Comparison of ENCODE assay signal across 2 cellular contexts in the genomic region with DNA sequence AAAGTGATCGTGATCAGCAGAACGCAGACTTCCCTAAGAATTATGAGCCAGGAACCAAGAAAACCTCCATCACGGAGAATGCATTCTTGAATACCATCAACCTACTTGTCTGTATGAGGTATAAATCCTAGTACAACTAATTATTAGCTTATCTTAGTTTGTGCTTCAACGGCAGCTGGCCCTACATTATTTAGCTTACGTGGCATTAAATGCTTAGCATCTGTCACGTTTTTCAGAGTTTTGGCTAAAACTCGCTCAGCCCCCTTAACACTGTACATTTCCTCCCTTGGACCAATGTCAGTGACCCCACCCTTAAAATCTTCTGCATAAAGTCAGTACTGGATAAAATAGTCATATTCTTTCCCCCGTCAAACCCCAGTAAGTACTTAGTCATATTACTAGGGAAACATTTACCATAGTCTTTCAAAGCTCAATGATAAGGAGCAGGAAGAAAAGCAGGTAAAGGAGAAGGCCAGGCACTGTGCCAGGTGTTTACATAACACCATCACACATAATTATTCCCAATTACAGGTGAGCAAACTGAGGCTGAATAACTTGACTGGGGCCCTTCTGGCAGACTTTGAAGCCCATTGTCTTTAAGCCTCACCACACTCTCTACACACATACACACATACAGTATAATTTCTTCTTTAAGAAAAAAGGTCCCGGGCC.
A peak's percentile ranks its signal among the peaks of the same experiment; 100 is the strongest.
TF ChIP-seq lines count a peak whose summit lies in the region.

No MANE protein-coding gene starts in this region.

TF ChIP-seq in A549, 52 proteins besides CTCF, POLR2A, EP300 and RAD21:
- no peak for TF ChIP-seq JUN (IDR thresholded peaks at IDR 0.05)
- TF ChIP-seq SREBF2 (IDR thresholded peaks at IDR 0.05): no peak
- no peak for TF ChIP-seq CBX2 (IDR thresholded peaks at IDR 0.05; ENCODE audit: borderline replicate concordance, low read depth)
- TF ChIP-seq MAFK (IDR thresholded peaks at IDR 0.05; ENCODE audit: partially characterized antibody): peak; percentile 59
TF ChIP-seq in A549: peak in this region for 1.

TF ChIP-seq in GM23338, 12 proteins besides CTCF, POLR2A, EP300 and RAD21:
- TF ChIP-seq NANOG (IDR thresholded peaks at IDR 0.05; ENCODE audit: borderline replicate concordance) (no peak), ZNF114 (CRISPR knock-in tag; IDR thresholded peaks at IDR 0.05) (no peak), ZNF331 (CRISPR knock-in tag; IDR thresholded peaks at IDR 0.05; ENCODE audit: low read depth) (no peak), EZH2 (IDR thresholded peaks at IDR 0.05; ENCODE audit: low read depth, unreplicated experiment) (no peak), POLR2AphosphoS5 (IDR thresholded peaks at IDR 0.05; ENCODE audit: low read depth) (no peak), STAT1 (IDR thresholded peaks at IDR 0.05; ENCODE audit: unreplicated experiment) (no peak)
- TF ChIP-seq, protein P1, sequence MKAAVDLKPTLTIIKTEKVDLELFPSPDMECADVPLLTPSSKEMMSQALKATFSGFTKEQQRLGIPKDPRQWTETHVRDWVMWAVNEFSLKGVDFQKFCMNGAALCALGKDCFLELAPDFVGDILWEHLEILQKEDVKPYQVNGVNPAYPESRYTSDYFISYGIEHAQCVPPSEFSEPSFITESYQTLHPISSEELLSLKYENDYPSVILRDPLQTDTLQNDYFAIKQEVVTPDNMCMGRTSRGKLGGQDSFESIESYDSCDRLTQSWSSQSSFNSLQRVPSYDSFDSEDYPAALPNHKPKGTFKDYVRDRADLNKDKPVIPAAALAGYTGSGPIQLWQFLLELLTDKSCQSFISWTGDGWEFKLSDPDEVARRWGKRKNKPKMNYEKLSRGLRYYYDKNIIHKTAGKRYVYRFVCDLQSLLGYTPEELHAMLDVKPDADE (IDR thresholded peaks at IDR 0.05): no peak
- TF ChIP-seq, protein P2, sequence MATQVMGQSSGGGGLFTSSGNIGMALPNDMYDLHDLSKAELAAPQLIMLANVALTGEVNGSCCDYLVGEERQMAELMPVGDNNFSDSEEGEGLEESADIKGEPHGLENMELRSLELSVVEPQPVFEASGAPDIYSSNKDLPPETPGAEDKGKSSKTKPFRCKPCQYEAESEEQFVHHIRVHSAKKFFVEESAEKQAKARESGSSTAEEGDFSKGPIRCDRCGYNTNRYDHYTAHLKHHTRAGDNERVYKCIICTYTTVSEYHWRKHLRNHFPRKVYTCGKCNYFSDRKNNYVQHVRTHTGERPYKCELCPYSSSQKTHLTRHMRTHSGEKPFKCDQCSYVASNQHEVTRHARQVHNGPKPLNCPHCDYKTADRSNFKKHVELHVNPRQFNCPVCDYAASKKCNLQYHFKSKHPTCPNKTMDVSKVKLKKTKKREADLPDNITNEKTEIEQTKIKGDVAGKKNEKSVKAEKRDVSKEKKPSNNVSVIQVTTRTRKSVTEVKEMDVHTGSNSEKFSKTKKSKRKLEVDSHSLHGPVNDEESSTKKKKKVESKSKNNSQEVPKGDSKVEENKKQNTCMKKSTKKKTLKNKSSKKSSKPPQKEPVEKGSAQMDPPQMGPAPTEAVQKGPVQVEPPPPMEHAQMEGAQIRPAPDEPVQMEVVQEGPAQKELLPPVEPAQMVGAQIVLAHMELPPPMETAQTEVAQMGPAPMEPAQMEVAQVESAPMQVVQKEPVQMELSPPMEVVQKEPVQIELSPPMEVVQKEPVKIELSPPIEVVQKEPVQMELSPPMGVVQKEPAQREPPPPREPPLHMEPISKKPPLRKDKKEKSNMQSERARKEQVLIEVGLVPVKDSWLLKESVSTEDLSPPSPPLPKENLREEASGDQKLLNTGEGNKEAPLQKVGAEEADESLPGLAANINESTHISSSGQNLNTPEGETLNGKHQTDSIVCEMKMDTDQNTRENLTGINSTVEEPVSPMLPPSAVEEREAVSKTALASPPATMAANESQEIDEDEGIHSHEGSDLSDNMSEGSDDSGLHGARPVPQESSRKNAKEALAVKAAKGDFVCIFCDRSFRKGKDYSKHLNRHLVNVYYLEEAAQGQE (IDR thresholded peaks at IDR 0.05; ENCODE audit: unreplicated experiment): no peak
TF ChIP-seq in GM23338: peak in this region for 0.
